19 cellular contexts compared by ENCODE assay signal in the genomic region with DNA sequence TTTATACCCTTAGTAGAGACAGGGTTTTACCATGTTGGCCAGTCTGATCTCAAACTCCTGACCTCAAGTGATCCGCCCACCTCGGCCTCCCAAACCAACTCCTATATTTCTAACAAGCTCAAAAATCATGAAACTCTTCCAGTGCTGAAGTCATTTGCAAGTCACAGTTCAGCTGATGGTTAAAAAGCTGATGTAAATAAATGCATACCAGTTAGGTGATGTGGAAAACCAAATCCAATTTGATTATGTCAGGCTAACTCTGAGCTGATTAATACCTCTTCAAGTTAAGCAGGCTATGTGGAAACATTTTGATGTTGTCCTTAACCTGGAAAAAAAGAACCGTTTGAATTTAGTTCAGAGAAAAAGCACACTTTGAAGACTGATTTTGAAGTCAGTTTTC. TPM values are rescaled to one million over a fixed set of nuclear protein-coding genes. Genes with fewer than 3 reads are reported as not detected.
DNase-seq lines count a peak whose midpoint lies in the region; ATAC-seq and TF ChIP-seq lines count a peak whose summit lies in the region.
"Had no signal": no experiment of that assay in that cellular context is flagged by ENCODE, and none has a peak within 500 bp of the region (broad histone marks: within the 10 kb centered on the region; RNA-seq: fewer than 3 reads in every experiment).

No MANE protein-coding gene starts in this region.

- no peak overlapping the region for H3K27ac Mint-ChIP-seq in CD4-positive, alpha-beta T cell
- H3K27ac Mint-ChIP-seq: CD4-positive, CD25-positive, alpha-beta regulatory T cell had no signal

- ATAC-seq in IMR-90 (ENCODE audit: low read depth): peak; percentile 48
- no peak for ATAC-seq in CD4-positive, alpha-beta T cell (ENCODE audit: poor library complexity)

- H4K5ac ChIP-seq in IMR-90 (ENCODE audit: low read depth, low read length): no peak overlapping the region

- no peak overlapping the region for H3K4me3 Mint-ChIP-seq in CD4-positive, alpha-beta T cell
- H3K4me3 Mint-ChIP-seq: CD4-positive, CD25-positive, alpha-beta regulatory T cell had no signal

- no peaks in the 10 kb centered on the region for H3K36me3 Mint-ChIP-seq in CD4-positive, alpha-beta T cell (ENCODE audit: low read depth)
- H3K36me3 Mint-ChIP-seq: CD4-positive, CD25-positive, alpha-beta regulatory T cell had no signal

- no peak for TF ChIP-seq RAD21 in IMR-90 (IDR thresholded peaks at IDR 0.05; ENCODE audit: low read length)

- H2AK5ac ChIP-seq in IMR-90 (ENCODE audit: low read depth, low read length): no peak overlapping the region

- TF ChIP-seq POLR2A in IMR-90 (IDR thresholded peaks at IDR 0.05; ENCODE audit: low read depth, low read length) (no peak), sigmoid colon (IDR thresholded peaks at IDR 0.05) (no peak), thyroid gland (IDR thresholded peaks at IDR 0.05) (no peak)

- no peaks in the 10 kb centered on the region for H3K36me3 ChIP-seq in IMR-90 (ENCODE audit: control insufficient read depth, insufficient read depth, low read length)
- H3K36me3 ChIP-seq in sigmoid colon: peaks cover 12 to 69% (median 27%) of the 10 kb centered on the region in 4 donors
- H3K36me3 ChIP-seq in thyroid gland: no peaks in the 10 kb centered on the region

- H3K56ac ChIP-seq in IMR-90 (ENCODE audit: extremely low read depth, insufficient read depth, low read length): no peak overlapping the region

- no peak for TF ChIP-seq EP300 in sigmoid colon (IDR thresholded peaks at IDR 0.05)

- no peak overlapping the region for H2AFZ ChIP-seq in IMR-90 (replicated peaks; ENCODE audit: low read length, poor library complexity)
- H2AFZ ChIP-seq: GM23248 had no signal

- H4K91ac ChIP-seq in IMR-90 (ENCODE audit: insufficient read depth, low read depth, low read length): no peak overlapping the region

- DNase-seq in IMR-90 (peak; percentile 85), astrocyte of the hippocampus (ENCODE audit: low read depth, low spot score) (peak; percentile 39), kidney tubule cell (ENCODE audit: low spot score) (peak; percentile 55), sigmoid colon (no peak), thyroid gland (no peak), cerebellar cortex (ENCODE audit: low spot score) (no peak)
- no peak for DNase-seq in CD4-positive, alpha-beta T cell
- no peak for DNase-seq in activated CD4-positive, CD25-positive, alpha-beta regulatory T cell treated with anti-CD3 and anti-CD28 coated beads, Interleukin-2, amount 50 U/mL, for 72 hours
- DNase-seq: AML-193; CD4-positive, CD25-positive, alpha-beta regulatory T cell; DMS79; GF-D8; GM23248; NCI-H146; NCI-H345; NCI-H526 treated with DMSO at 0.1 percent for 48 hours had no signal

- TF ChIP-seq CTCF in IMR-90 (conservative IDR thresholded peaks at IDR 0.05; ENCODE audit: low read depth, low read length): no peak
- no peak for TF ChIP-seq CTCF in sigmoid colon (IDR thresholded peaks at IDR 0.05)
- no peak for TF ChIP-seq CTCF in CD4-positive, alpha-beta T cell (IDR thresholded peaks at IDR 0.05)
- TF ChIP-seq CTCF in thyroid gland (IDR thresholded peaks at IDR 0.05): no peak

- H3K27ac ChIP-seq in IMR-90 (ENCODE audit: insufficient read depth, low read length) (no peak overlapping the region), sigmoid colon (peak overlapping the region; percentile 49 to 90 (median 85)), thyroid gland (no peak overlapping the region)
- H3K27ac ChIP-seq in CD4-positive, alpha-beta T cell (ENCODE audit: low read depth, low read length): no peak overlapping the region
- H3K27ac ChIP-seq: GM23248 had no signal

- no peak overlapping the region for H3K4ac ChIP-seq in IMR-90 (ENCODE audit: low read depth, low read length)

- H4K8ac ChIP-seq in IMR-90 (ENCODE audit: low read depth in 2 of 2, low read length in 2 of 2): no peak overlapping the region; a peak in 1 of 4 replicates

- dilution Hi-C loops in IMR-90 (cut with HindIII; ENCODE audit: low sequenced_read_pairs, unreplicated experiment): no loop called here

- no peak overlapping the region for H3K23ac ChIP-seq in IMR-90 (ENCODE audit: low read depth, low read length)

- H3K4me3 ChIP-seq in IMR-90 (ENCODE audit: insufficient read depth, low read depth, low read length) (no peak overlapping the region), sigmoid colon (no peak overlapping the region), thyroid gland (replicated peaks in 1 of 3) (no peak overlapping the region)
- H3K4me3 ChIP-seq: GM23248 had no signal

- peaks cover 3% of the 10 kb centered on the region; the same call in 1 of the 2 replicates for H3K9me3 ChIP-seq in IMR-90 (ENCODE audit: control insufficient read depth, insufficient read depth, low read length)
- H3K9me3 ChIP-seq in sigmoid colon: peaks cover 0 to 7% (median 0%) of the 10 kb centered on the region in 4 donors
- no peaks in the 10 kb centered on the region for H3K9me3 ChIP-seq in CD4-positive, alpha-beta T cell (ENCODE audit: control insufficient read depth, low read length)
- H3K9me3 ChIP-seq in thyroid gland: peaks cover 3% of the 10 kb centered on the region

- no peak overlapping the region for H3K4me2 ChIP-seq in IMR-90 (ENCODE audit: low read depth, low read length)

- H3K9me3 Mint-ChIP-seq in CD4-positive, alpha-beta T cell: peaks cover 4% of the 10 kb centered on the region

- H3K27me3 Mint-ChIP-seq in CD4-positive, alpha-beta T cell: peaks cover 26% of the 10 kb centered on the region

- CTCF ChIA-PET in IMR-90 (lab: Yijun Ruan, JAX): interaction anchor here (0.7 kb wide), 1 partner anchor 1682 kb away, joined by 4 read pairs; no protein-coding TSS in a partner anchor
- CTCF ChIA-PET in CD4-positive, alpha-beta T cell (lab: Charles Lee): no interaction called here

- BruUV-seq in IMR-90 (replicated peaks; lab: Mats Ljungman, UMichigan): no TSS peak

- no peak overlapping the region for H2BK5ac ChIP-seq in IMR-90 (ENCODE audit: low read depth, low read length, poor library complexity, severe bottlenecking)

- no peak overlapping the region for H2BK15ac ChIP-seq in IMR-90 (ENCODE audit: low read depth, low read length)

- no peak overlapping the region for H2BK20ac ChIP-seq in IMR-90 (ENCODE audit: low read depth, low read length)

- H2AK9ac ChIP-seq in IMR-90 (replicated peaks; ENCODE audit: low read depth, low read length, poor library complexity): no peak overlapping the region

- H3K9ac ChIP-seq in IMR-90 (ENCODE audit: low read depth, low read length): no peak overlapping the region
- H3K9ac ChIP-seq: GM23248 had no signal

- no peaks in the 10 kb centered on the region for H4K20me1 ChIP-seq in IMR-90 (ENCODE audit: insufficient read depth, low read length)

- peaks cover 6% of the 10 kb centered on the region; the same call in 1 of the 2 replicates for H3K4me1 ChIP-seq in IMR-90 (ENCODE audit: control insufficient read depth, insufficient read depth, low read length)
- peaks cover 0 to 53% (median 32%) of the 10 kb centered on the region in 4 donors for H3K4me1 ChIP-seq in sigmoid colon
- H3K4me1 ChIP-seq in thyroid gland: no peaks in the 10 kb centered on the region

- intact Hi-C loops in IMR-90 (cut with micrococcal nuclease) (no loop called here), sigmoid colon (cut with DNase I) (no loop called here), thyroid gland (cut with DNase I) (no loop called here)
- intact Hi-C loops in CD4-positive, alpha-beta T cell (cut with DNase I, micrococcal nuclease): no loop called here

- no peaks in the 10 kb centered on the region for H3K27me3 ChIP-seq in IMR-90 (ENCODE audit: control insufficient read depth, insufficient read depth, low read length)
- no peaks in the 10 kb centered on the region for H3K27me3 ChIP-seq in sigmoid colon
- H3K27me3 ChIP-seq in CD4-positive, alpha-beta T cell (ENCODE audit: control insufficient read depth, insufficient read depth, low read length): no peaks in the 10 kb centered on the region
- H3K27me3 ChIP-seq in thyroid gland: no peaks in the 10 kb centered on the region

- in situ Hi-C loops in IMR-90 (cut with MboI; ENCODE audit: low sequenced_read_pairs): no loop called here

- no peak overlapping the region for H3K18ac ChIP-seq in IMR-90 (ENCODE audit: low read depth, low read length)

- no peaks in the 10 kb centered on the region for H3K9me1 ChIP-seq in IMR-90 (ENCODE audit: insufficient read depth, low read length)

- H3K14ac ChIP-seq in IMR-90 (replicated peaks; ENCODE audit: low read depth, low read length): no peak overlapping the region

- no peaks in the 10 kb centered on the region for H3K79me1 ChIP-seq in IMR-90 (ENCODE audit: low read depth in 1 of 2, low read length in 2 of 2)

- POLR2A ChIA-PET in IMR-90 (lab: Charles Lee; ENCODE audit: unreplicated experiment): interaction anchor here (0.6 kb wide), 1 partner anchor 15 kb away, joined by 10 read pairs; no protein-coding TSS in a partner anchor
- POLR2A ChIA-PET in CD4-positive, alpha-beta T cell (lab: Charles Lee): no interaction called here

- H3K4me1 Mint-ChIP-seq in CD4-positive, alpha-beta T cell (ENCODE audit: low read depth): no peaks in the 10 kb centered on the region
- H3K4me1 Mint-ChIP-seq: CD4-positive, CD25-positive, alpha-beta regulatory T cell had no signal

- H2BK120ac ChIP-seq in IMR-90 (ENCODE audit: low read depth, low read length): no peak overlapping the region

- no CpG with 5 or more reads among the region's 3 CpGs for WGBS in IMR-90 (ENCODE audit: extremely low coverage in 2 of 2, insufficient read length in 1 of 2), 2 experiments
- WGBS in sigmoid colon, 2 donors: 79 to 82% methylated on average over 3 of the region's 3 CpGs
- 83 to 85% methylated on average over 3 of the region's 3 CpGs for WGBS in thyroid gland, 2 donors

TF ChIP-seq in IMR-90, 13 proteins besides CTCF, POLR2A, EP300 and RAD21:
- TF ChIP-seq NFE2L2 (IDR thresholded peaks at IDR 0.05; ENCODE audit: low read depth, low read length) (peak; percentile 27; the same call in 1 of the 2 replicates), CEBPB (IDR thresholded peaks at IDR 0.05; ENCODE audit: low read depth, low read length) (peak; percentile 19; the same call in 1 of the 2 replicates), RCOR1 (IDR thresholded peaks at IDR 0.05; ENCODE audit: insufficient replicate concordance, low read length) (no peak)

RNA-seq across cellular contexts. Expression of gene TMEM252, which starts 51.0 kb away (rescaled TPM):
- total RNA-seq in IMR-90 (2012; rRNA removed) (not detected in 2 replicates), sigmoid colon (not detected), thyroid gland (not detected)
- polyA plus RNA-seq in IMR-90 (2012; rRNA removed) (not detected in 2 replicates), sigmoid colon (not detected)
- polyA plus RNA-seq in IMR-90 (2012; cell fraction: cytosol; rRNA removed): not detected in 2 replicates
- not detected in 2 replicates for polyA plus RNA-seq in IMR-90 (2012; cell fraction: nucleus; rRNA removed; ENCODE audit: low replicate concordance)
- not detected for total RNA-seq in CD4-positive, alpha-beta T cell
- total RNA-seq: A673; CD4-positive, CD25-positive, alpha-beta regulatory T cell; GM23248; LHCN-M2; SK-MEL-5 had no signal
- polyA plus RNA-seq: CD4-positive, CD25-positive, alpha-beta regulatory T cell; GM23248 had no signal

Comparison
In these comparisons a context has a peak if more than half of its experiments do, and no peak if none do; other contexts are left out.
1. DNase-seq: peak in IMR-90 (single experiment), astrocyte of the hippocampus (single experiment) and kidney tubule cell (single experiment); none in sigmoid colon (single experiment), CD4-positive, alpha-beta T cell (0 of 10), thyroid gland (0 of 2), cerebellar cortex (single experiment) and activated CD4-positive, CD25-positive, alpha-beta regulatory T cell treated with anti-CD3 and anti-CD28 coated beads, Interleukin-2, amount 50 U/mL, for 72 hours (single experiment).
2. H3K27ac ChIP-seq: peak in sigmoid colon (4 of 4); none in IMR-90 (single experiment), CD4-positive, alpha-beta T cell (single experiment) and thyroid gland (0 of 3).